1 cellular context compared by ENCODE assay signal in the genomic region with DNA sequence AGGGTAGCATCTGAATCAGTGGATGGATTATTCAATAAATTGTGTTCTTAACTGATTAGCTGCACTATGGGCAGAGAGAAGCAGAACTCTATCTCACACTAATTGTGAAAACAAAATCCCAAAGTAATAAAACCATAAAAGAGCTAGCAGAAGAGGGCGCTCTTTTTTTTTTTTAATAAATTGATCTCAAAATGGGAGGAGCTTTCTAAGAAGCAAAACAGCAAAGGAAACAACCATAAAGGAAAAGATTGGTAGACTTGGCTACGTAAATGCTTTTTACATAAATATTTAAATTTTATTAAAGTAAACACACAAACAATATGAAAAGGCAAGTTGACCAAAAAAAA.
TF ChIP-seq lines count a peak whose summit lies in the region.

No MANE protein-coding gene starts in this region.

TF ChIP-seq in WTC11, 78 proteins besides CTCF, POLR2A, EP300 and RAD21 (continued from another document):
- TF ChIP-seq, protein P1, sequence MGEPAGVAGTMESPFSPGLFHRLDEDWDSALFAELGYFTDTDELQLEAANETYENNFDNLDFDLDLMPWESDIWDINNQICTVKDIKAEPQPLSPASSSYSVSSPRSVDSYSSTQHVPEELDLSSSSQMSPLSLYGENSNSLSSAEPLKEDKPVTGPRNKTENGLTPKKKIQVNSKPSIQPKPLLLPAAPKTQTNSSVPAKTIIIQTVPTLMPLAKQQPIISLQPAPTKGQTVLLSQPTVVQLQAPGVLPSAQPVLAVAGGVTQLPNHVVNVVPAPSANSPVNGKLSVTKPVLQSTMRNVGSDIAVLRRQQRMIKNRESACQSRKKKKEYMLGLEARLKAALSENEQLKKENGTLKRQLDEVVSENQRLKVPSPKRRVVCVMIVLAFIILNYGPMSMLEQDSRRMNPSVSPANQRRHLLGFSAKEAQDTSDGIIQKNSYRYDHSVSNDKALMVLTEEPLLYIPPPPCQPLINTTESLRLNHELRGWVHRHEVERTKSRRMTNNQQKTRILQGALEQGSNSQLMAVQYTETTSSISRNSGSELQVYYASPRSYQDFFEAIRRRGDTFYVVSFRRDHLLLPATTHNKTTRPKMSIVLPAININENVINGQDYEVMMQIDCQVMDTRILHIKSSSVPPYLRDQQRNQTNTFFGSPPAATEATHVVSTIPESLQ (CRISPR knock-in tag; IDR thresholded peaks at IDR 0.05): no peak
- no peak for TF ChIP-seq NR3C1 (CRISPR knock-in tag; conservative IDR thresholded peaks at IDR 0.05; ENCODE audit: low read depth)
- TF ChIP-seq RELA (CRISPR knock-in tag; IDR thresholded peaks at IDR 0.05; ENCODE audit: borderline replicate concordance): no peak
- TF ChIP-seq ZNF263 (CRISPR knock-in tag; IDR thresholded peaks at IDR 0.05; ENCODE audit: low read depth): no peak
- TF ChIP-seq, protein P2, sequence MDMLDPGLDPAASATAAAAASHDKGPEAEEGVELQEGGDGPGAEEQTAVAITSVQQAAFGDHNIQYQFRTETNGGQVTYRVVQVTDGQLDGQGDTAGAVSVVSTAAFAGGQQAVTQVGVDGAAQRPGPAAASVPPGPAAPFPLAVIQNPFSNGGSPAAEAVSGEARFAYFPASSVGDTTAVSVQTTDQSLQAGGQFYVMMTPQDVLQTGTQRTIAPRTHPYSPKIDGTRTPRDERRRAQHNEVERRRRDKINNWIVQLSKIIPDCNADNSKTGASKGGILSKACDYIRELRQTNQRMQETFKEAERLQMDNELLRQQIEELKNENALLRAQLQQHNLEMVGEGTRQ (CRISPR knock-in tag; IDR thresholded peaks at IDR 0.05): no peak
- TF ChIP-seq, protein P3, sequence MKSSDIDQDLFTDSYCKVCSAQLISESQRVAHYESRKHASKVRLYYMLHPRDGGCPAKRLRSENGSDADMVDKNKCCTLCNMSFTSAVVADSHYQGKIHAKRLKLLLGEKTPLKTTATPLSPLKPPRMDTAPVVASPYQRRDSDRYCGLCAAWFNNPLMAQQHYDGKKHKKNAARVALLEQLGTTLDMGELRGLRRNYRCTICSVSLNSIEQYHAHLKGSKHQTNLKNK (CRISPR knock-in tag; IDR thresholded peaks at IDR 0.05): no peak
- TF ChIP-seq FOXJ3 (CRISPR knock-in tag; IDR thresholded peaks at IDR 0.05; ENCODE audit: borderline replicate concordance): no peak
- no peak for TF ChIP-seq TEAD4 (CRISPR knock-in tag; IDR thresholded peaks at IDR 0.05)
- no peak for TF ChIP-seq ZBTB21 (CRISPR knock-in tag; IDR thresholded peaks at IDR 0.05; ENCODE audit: borderline replicate concordance)
